Comparison of ENCODE assay signal across 8 cellular contexts in the genomic region with DNA sequence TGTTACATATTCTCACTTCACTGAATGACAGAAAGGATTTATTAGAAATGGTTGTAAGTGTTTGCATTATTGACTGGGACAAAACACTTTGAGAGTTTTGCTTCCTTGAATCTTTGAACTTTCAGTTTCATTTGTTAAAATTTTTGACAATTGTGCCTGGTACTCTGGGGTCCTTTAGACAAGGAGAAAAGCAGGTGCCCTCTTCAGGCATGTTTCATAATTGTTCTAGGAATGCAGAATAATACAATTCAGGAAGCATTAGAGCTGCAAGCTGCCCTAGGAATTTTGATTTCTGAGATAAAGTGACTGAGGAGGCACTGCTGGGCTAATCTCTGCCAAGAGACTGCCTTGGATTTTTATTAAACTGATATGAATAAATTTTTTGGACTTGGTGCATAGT. TPM values are rescaled to one million over a fixed set of nuclear protein-coding genes. Genes with fewer than 3 reads are reported as not detected.
DNase-seq lines count a peak whose midpoint lies in the region; ATAC-seq and FAIRE-seq lines count a peak whose summit lies in the region.

No MANE protein-coding gene starts in this region.

- peaks cover 47% of the 10 kb centered on the region for H3K36me3 ChIP-seq in ACC112 (ENCODE audit: insufficient read depth, low read length)

- peak overlapping the region; percentile 48; the same call in 1 of the 2 replicates for H3K4me3 ChIP-seq in ACC112 (ENCODE audit: low read depth, low read length)

- H3K79me2 ChIP-seq in ACC112 (ENCODE audit: control insufficient read depth, insufficient read depth, low read length, unreplicated experiment), result peaks cover 53% of the 10 kb centered on the region

- no peak for DNase-seq in GM18507 (ENCODE audit: extremely low spot score, insufficient read length, low read depth)
- peak; percentile 60 for DNase-seq in SW480 (ENCODE audit: low spot score)
- DNase-seq in foreskin melanocyte, result peak; percentile 14
- DNase-seq in sciatic nerve (ENCODE audit: low spot score), result no peak
- no peak for DNase-seq in GM19238 (ENCODE audit: insufficient read length, low spot score)
- DNase-seq in Ammon's horn (ENCODE audit: low spot score), result no peak
- no peak for DNase-seq in SKM-1 treated with dmso at 0.1 percent for 144 hours (lab: John Stamatoyannopoulos, UW; ENCODE audit: unreplicated experiment)

- intact Hi-C loops in sciatic nerve (cut with DNase I), result no loop called here

- peak; percentile 45 for FAIRE-seq in GM18507 (lab: Jason Lieb, UNC)

- peak overlapping the region; percentile 60 for H3K27ac ChIP-seq in ACC112 (ENCODE audit: low read depth, low read length)

- H3K4me1 ChIP-seq in ACC112 (ENCODE audit: control insufficient read depth, insufficient read depth, low read length, unreplicated experiment), result peaks cover 61% of the 10 kb centered on the region

- peak overlapping the region; percentile 21 for H2AFZ ChIP-seq in ACC112 (ENCODE audit: low read length, unreplicated experiment)

- ATAC-seq in sciatic nerve, result peak; percentile 80

- no peaks in the 10 kb centered on the region for H3K27me3 ChIP-seq in ACC112 (ENCODE audit: insufficient read depth, low read length)

RNA-seq across cellular contexts. Expression of a gene that starts 49.7 kb away (rescaled TPM):
- 34.7 TPM for total RNA-seq in sciatic nerve

RNA-seq across cellular contexts. Expression of a gene that starts 59.0 kb away (rescaled TPM):
- total RNA-seq in sciatic nerve, result 148 TPM

Comparison
In these comparisons a context has a peak if more than half of its experiments do, and no peak if none do; other contexts are left out.
1. DNase-seq: peak in SW480 (single experiment) and foreskin melanocyte (single experiment); none in GM18507 (single experiment), sciatic nerve (single experiment), GM19238 (single experiment), Ammon's horn (single experiment) and SKM-1 treated with dmso at 0.1 percent for 144 hours (single experiment).